Comparison of ENCODE assay signal across 1 cellular context in the genomic region with DNA sequence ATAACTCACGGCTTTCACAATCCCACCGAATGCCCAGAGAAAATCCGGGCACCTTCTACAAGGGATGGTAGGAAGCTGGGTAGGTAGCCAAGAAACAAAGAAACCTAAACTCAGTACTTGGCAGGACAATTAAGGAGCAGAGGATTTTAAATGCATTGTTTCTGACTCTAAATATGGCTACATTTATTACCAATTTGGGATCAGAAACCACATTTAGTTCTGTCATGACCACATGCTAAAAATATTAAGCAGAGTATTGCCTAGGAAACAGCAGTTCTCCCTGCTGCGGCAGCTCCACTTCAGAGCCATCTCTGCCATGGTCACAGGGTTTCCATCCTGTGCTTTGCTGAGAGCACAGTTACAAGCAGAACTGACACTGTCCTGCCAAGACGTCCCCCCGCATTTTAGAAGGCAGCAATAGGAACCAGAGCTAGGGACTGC.
TF ChIP-seq lines count a peak whose summit lies in the region.

No MANE protein-coding gene starts in this region.

TF ChIP-seq in IMR-90, 13 proteins besides CTCF, POLR2A, EP300 and RAD21 (continued from another document):
- no peak for TF ChIP-seq CHD1 (IDR thresholded peaks at IDR 0.05; ENCODE audit: low read depth, low read length)
- TF ChIP-seq BHLHE40 (IDR thresholded peaks at IDR 0.05; ENCODE audit: low read depth, low read length) = no peak
- TF ChIP-seq RCOR1 (IDR thresholded peaks at IDR 0.05; ENCODE audit: insufficient replicate concordance, low read length) = no peak
- no peak for TF ChIP-seq FOS (IDR thresholded peaks at IDR 0.05; ENCODE audit: low read depth, low read length)
- no peak for TF ChIP-seq MXI1 (IDR thresholded peaks at IDR 0.05; ENCODE audit: borderline replicate concordance, low read depth, low read length)
